Comparison of ENCODE assay signal across 1 cellular context in the genomic region with DNA sequence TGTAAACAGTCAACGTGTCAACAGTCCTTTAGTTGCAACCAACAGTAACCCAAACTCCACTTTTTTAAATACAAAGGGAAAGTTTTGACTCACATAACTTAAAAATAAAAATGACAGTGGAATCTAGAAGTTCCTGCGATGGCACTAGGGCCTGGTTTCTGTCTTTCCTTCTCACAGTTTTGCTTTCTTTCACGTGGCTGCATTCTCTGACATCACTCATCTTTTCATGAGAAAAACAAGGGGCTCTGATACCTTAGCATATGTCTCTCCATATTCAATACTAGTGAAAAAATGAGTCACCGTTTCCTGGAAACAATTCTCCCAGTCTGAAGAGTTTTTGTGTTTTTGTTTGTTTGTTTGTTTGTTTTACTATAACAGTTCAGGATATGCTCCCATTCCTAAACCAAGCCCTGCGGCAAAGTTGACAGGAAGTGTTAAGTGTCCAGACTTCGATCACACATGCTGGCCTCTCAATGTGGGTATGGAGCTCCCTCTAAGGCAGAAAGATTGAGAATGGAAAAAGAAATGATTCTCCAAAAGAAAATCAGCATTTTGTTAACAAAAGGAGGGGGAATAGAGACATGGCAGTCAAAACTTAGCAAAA.
TF ChIP-seq lines count a peak whose summit lies in the region.

No MANE protein-coding gene starts in this region.

TF ChIP-seq in GM23338, 12 proteins besides CTCF, POLR2A, EP300 and RAD21:
- TF ChIP-seq REST (IDR thresholded peaks at IDR 0.05; ENCODE audit: unreplicated experiment) (no peak), EZH2phosphoT487 (IDR thresholded peaks at IDR 0.05; ENCODE audit: unreplicated experiment) (no peak), POLR2AphosphoS5 (IDR thresholded peaks at IDR 0.05; ENCODE audit: low read depth) (no peak)
- TF ChIP-seq, protein P1, sequence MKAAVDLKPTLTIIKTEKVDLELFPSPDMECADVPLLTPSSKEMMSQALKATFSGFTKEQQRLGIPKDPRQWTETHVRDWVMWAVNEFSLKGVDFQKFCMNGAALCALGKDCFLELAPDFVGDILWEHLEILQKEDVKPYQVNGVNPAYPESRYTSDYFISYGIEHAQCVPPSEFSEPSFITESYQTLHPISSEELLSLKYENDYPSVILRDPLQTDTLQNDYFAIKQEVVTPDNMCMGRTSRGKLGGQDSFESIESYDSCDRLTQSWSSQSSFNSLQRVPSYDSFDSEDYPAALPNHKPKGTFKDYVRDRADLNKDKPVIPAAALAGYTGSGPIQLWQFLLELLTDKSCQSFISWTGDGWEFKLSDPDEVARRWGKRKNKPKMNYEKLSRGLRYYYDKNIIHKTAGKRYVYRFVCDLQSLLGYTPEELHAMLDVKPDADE (IDR thresholded peaks at IDR 0.05), result no peak
TF ChIP-seq in GM23338: peak in this region for 0.
